31 cellular contexts compared by ENCODE assay signal in genomic region chr11:111021131-111021530, GRCh38.
DNase-seq lines count a peak whose midpoint lies in the region; ATAC-seq and TF ChIP-seq lines count a peak whose summit lies in the region.
"Had no signal": no experiment of that assay in that cellular context is flagged by ENCODE, and none has a peak within 500 bp of the region (broad histone marks: within the 10 kb centered on the region; RNA-seq: fewer than 3 reads in every experiment).

No MANE protein-coding gene starts in this region.

- ATAC-seq in aorta (ENCODE audit: low FRiP score) (peak; percentile 31), upper lobe of left lung (ENCODE audit: low FRiP score in 2 of 2) (no peak)
- ATAC-seq: left ventricle myocardium superior had no signal

- no peak overlapping the region for H2BK15ac ChIP-seq in mesendoderm (replicated peaks; ENCODE audit: low read depth)

- no peak overlapping the region for H3K56ac ChIP-seq in mesendoderm (ENCODE audit: low read length)

- DNase-seq in NCI-H2029 (lab: John Stamatoyannopoulos, UW) (peak; percentile 9), NCI-H2029 treated with DMSO at 0.1 percent for 48 hours (lab: John Stamatoyannopoulos, UW) (no peak), chondrocyte (ENCODE audit: low spot score) (no peak), mesendoderm (peak; percentile 28), aorta (no peak), NCI-H1092 treated with DMSO at 0.1 percent for 48 hours (lab: John Stamatoyannopoulos, UW) (no peak), upper lobe of left lung (no peak), NCI-H524 (lab: John Stamatoyannopoulos, UW) (no peak)
- DNase-seq: activated CD4-positive, alpha-beta T cell treated with anti-CD3 and anti-CD28 coated beads for 48 hours; activated CD8-positive, alpha-beta memory T cell treated with anti-CD3 and anti-CD28 coated beads for 24 hours; activated naive CD4-positive, alpha-beta T cell treated with anti-CD3 and anti-CD28 coated beads, Interleukin-2, amount 50 U/mL, for 16 hours; activated T-cell treated with anti-CD3 and anti-CD28 coated beads for 4 hours; amniotic stem cell; Calu3; effector CD8-positive, alpha-beta T cell; glutamatergic neuron; left ventricle myocardium superior; naive B cell; NCI-H1436; NCI-H2107; NCI-H345; NCI-H748 treated with DMSO at 0.1 percent for 48 hours; occipital lobe; sigmoid colon; SJCRH30; stimulated activated CD4-positive, alpha-beta T cell treated with anti-CD3 and anti-CD28 coated beads, Interleukin-4, amount 100 ng/mL, for 1 hour; stomach; T1000; tibial artery had no signal

- H3K27ac Mint-ChIP-seq in chondrocyte (ENCODE audit: unreplicated experiment): peak overlapping the region; percentile 6
- H3K27ac Mint-ChIP-seq: activated T-helper 2 cell treated with anti-CD3 and anti-CD28 coated beads, Interferon-gamma antibody, Interleukin-2, Interleukin-4, amounts not matched to agents 10 μg/mL and 5 μg/mL and 100 μg/mL, durations not matched to agents 14 hours and 24 hours and 36 hours; mesothelial cell of epicardium; naive B cell had no signal

- H3K79me2 ChIP-seq in mesendoderm (ENCODE audit: control insufficient read depth, insufficient read depth, low read length): no peaks in the 10 kb centered on the region

- no peaks in the 10 kb centered on the region for H3K9me3 ChIP-seq in aorta (ENCODE audit: control insufficient read depth, low read length)
- H3K9me3 ChIP-seq in upper lobe of left lung: no peaks in the 10 kb centered on the region
- H3K9me3 ChIP-seq: sigmoid colon, SJCRH30, stomach, tibial artery had no signal

- H3K4me3 ChIP-seq in mesendoderm (ENCODE audit: low read length) (no peak overlapping the region), aorta (ENCODE audit: low read length in 2 of 2) (no peak overlapping the region), upper lobe of left lung (no peak overlapping the region)
- H3K4me3 ChIP-seq: sigmoid colon, SJCRH30, stomach, tibial artery had no signal

- peaks cover 10% of the 10 kb centered on the region for H3K27me3 Mint-ChIP-seq in chondrocyte (ENCODE audit: low read depth)

- H3K27me3 ChIP-seq in mesendoderm (ENCODE audit: insufficient read depth, low read length, poor library complexity): no peaks in the 10 kb centered on the region
- H3K27me3 ChIP-seq in aorta (ENCODE audit: control insufficient read depth in 1 of 2, insufficient read depth in 2 of 2, low read length in 1 of 2): no peaks in the 10 kb centered on the region
- H3K27me3 ChIP-seq in upper lobe of left lung: no peaks in the 10 kb centered on the region
- H3K27me3 ChIP-seq: sigmoid colon, SJCRH30, stomach, tibial artery had no signal

- H3K36me3 ChIP-seq in mesendoderm (ENCODE audit: control insufficient read depth, insufficient read depth, low read length) (no peaks in the 10 kb centered on the region), aorta (ENCODE audit: control insufficient read depth in 1 of 2, insufficient read depth in 2 of 2, low read length in 1 of 2) (no peaks in the 10 kb centered on the region), upper lobe of left lung (no peaks in the 10 kb centered on the region)
- H3K36me3 ChIP-seq: sigmoid colon, SJCRH30, stomach, tibial artery had no signal

- intact Hi-C loops in aorta (cut with DNase I): no loop called here

- H3K9ac ChIP-seq in mesendoderm (ENCODE audit: low read length): no peak overlapping the region

- H3K27ac ChIP-seq in mesendoderm (ENCODE audit: low read depth, low read length) (no peak overlapping the region), aorta (ENCODE audit: low read depth in 1 of 2, low read length in 2 of 2) (no peak overlapping the region), upper lobe of left lung (no peak overlapping the region)
- H3K27ac ChIP-seq: sigmoid colon, SJCRH30, stomach, tibial artery had no signal

- no peak overlapping the region for H4K8ac ChIP-seq in mesendoderm (ENCODE audit: low read depth, low read length)

- H3K4me1 ChIP-seq in mesendoderm (ENCODE audit: control insufficient read depth, low read depth, low read length): peaks cover 4% of the 10 kb centered on the region
- H3K4me1 ChIP-seq in aorta (ENCODE audit: control insufficient read depth in 1 of 2, insufficient read depth in 2 of 2, low read length in 2 of 2): no peaks in the 10 kb centered on the region
- H3K4me1 ChIP-seq in upper lobe of left lung: peaks cover 0 to 9% (median 5%) of the 10 kb centered on the region in 4 donors
- H3K4me1 ChIP-seq: SJCRH30, tibial artery had no signal

- H3K9me3 Mint-ChIP-seq in chondrocyte (ENCODE audit: low read depth): no peaks in the 10 kb centered on the region
- H3K9me3 Mint-ChIP-seq: activated T-helper 2 cell treated with anti-CD3 and anti-CD28 coated beads, Interferon-gamma antibody, Interleukin-2, Interleukin-4, amounts not matched to agents 10 μg/mL and 5 μg/mL and 100 μg/mL, durations not matched to agents 14 hours and 24 hours and 36 hours had no signal

- TF ChIP-seq CTCF in chondrocyte (IDR thresholded peaks at IDR 0.05): no peak
- TF ChIP-seq CTCF in upper lobe of left lung (IDR thresholded peaks at IDR 0.05): no peak

- no peak overlapping the region for H3K4me2 ChIP-seq in mesendoderm (ENCODE audit: low read length)

- TF ChIP-seq EP300 in upper lobe of left lung (IDR thresholded peaks at IDR 0.05): no peak

- WGBS in mesendoderm (ENCODE audit: extremely low coverage, insufficient coverage, low lambda C conversion rate): no CpG with 5 or more reads among the region's 5 CpGs
- WGBS in aorta, 2 donors: 69 to 75% methylated on average over 5 of the region's 5 CpGs
- WGBS in upper lobe of left lung, 2 donors: 74 to 92% methylated on average over 5 of the region's 5 CpGs

- no peak for TF ChIP-seq POLR2A in upper lobe of left lung (IDR thresholded peaks at IDR 0.05)

- H3K4ac ChIP-seq in mesendoderm (ENCODE audit: low read depth, low read length): no peak overlapping the region

- H2AK5ac ChIP-seq in mesendoderm (ENCODE audit: low read length): no peak overlapping the region

- no peaks in the 10 kb centered on the region for H3K36me3 Mint-ChIP-seq in chondrocyte (ENCODE audit: low read depth)
- H3K36me3 Mint-ChIP-seq: mesothelial cell of epicardium had no signal

- H3K4me1 Mint-ChIP-seq in chondrocyte (ENCODE audit: low read depth): peaks cover 4% of the 10 kb centered on the region

- no peak overlapping the region for H2BK5ac ChIP-seq in mesendoderm (ENCODE audit: low read length)

- no peak overlapping the region for H3K18ac ChIP-seq in mesendoderm (ENCODE audit: low read length)

- H4K5ac ChIP-seq in mesendoderm (ENCODE audit: low read length): no peak overlapping the region

- H2BK120ac ChIP-seq in mesendoderm (ENCODE audit: low read depth, low read length): no peak overlapping the region

- no peak overlapping the region for H3K4me3 Mint-ChIP-seq in chondrocyte (ENCODE audit: unreplicated experiment)
- H3K4me3 Mint-ChIP-seq: mesothelial cell of epicardium, naive B cell had no signal

- no peaks in the 10 kb centered on the region for H3K79me1 ChIP-seq in mesendoderm (ENCODE audit: low read length)

- H3K23ac ChIP-seq in mesendoderm (ENCODE audit: low read length): no peak overlapping the region

Comparison
In these comparisons a context has a peak if more than half of its experiments do, and no peak if none do; other contexts are left out.
1. DNase-seq: peak in NCI-H2029 (single experiment) and mesendoderm (single experiment); none in NCI-H2029 treated with DMSO at 0.1 percent for 48 hours (single experiment), chondrocyte (single experiment), aorta (0 of 2), NCI-H1092 treated with DMSO at 0.1 percent for 48 hours (single experiment), upper lobe of left lung (0 of 2) and NCI-H524 (0 of 2).